ENCODE assay signal across 1 cellular context in the genomic region with DNA sequence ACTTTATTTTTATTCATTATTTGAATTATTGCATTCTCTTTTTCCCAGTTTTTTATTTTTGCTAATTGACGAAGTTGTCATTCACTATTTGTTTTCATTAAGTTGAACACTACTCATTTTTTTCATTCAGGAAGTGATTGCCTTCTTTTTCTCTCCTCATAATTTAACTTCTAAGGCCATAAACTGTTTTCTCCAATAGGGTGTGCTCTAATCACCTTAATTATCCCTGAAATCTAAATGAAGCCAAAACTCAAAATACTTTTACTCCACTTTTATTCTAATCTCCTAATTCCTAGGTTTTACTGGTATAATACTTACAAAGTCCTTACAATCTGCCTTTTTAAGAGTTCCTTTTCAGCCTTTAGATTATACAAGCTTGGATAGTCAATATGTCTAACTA.
TF ChIP-seq lines count a peak whose summit lies in the region.

No MANE protein-coding gene starts in this region.

TF ChIP-seq in IMR-90, 13 proteins besides CTCF, POLR2A, EP300 and RAD21 (continued from another document):
- TF ChIP-seq, protein P1, sequence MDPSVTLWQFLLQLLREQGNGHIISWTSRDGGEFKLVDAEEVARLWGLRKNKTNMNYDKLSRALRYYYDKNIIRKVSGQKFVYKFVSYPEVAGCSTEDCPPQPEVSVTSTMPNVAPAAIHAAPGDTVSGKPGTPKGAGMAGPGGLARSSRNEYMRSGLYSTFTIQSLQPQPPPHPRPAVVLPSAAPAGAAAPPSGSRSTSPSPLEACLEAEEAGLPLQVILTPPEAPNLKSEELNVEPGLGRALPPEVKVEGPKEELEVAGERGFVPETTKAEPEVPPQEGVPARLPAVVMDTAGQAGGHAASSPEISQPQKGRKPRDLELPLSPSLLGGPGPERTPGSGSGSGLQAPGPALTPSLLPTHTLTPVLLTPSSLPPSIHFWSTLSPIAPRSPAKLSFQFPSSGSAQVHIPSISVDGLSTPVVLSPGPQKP (IDR thresholded peaks at IDR 0.05; ENCODE audit: borderline replicate concordance, low read depth, low read length): no peak
- no peak for TF ChIP-seq MAZ (IDR thresholded peaks at IDR 0.05; ENCODE audit: borderline replicate concordance, low read depth, low read length)
- TF ChIP-seq CEBPB (IDR thresholded peaks at IDR 0.05; ENCODE audit: low read depth, low read length): no peak
